Comparison of ENCODE assay signal across 15 cellular contexts in genomic region chr5:143685416-143685815, GRCh38.
DNase-seq lines count a peak whose midpoint lies in the region; ATAC-seq, FAIRE-seq and TF ChIP-seq lines count a peak whose summit lies in the region.
"Had no signal": no experiment of that assay in that cellular context is flagged by ENCODE, and none has a peak within 500 bp of the region (broad histone marks: within the 10 kb centered on the region; RNA-seq: fewer than 3 reads in every experiment).

No MANE protein-coding gene starts in this region.

- TF ChIP-seq CTCF in AG09309 (IDR thresholded peaks at IDR 0.05; ENCODE audit: control insufficient read depth, insufficient read depth, low read depth, low read length, missing control alignments), result peak; percentile 61
- TF ChIP-seq CTCF in HCT116 (IDR thresholded peaks at IDR 0.05 in 2 of 3, conservative IDR thresholded peaks at IDR 0.05 in 1 of 3; ENCODE audit: borderline replicate concordance in 1 of 3, insufficient read depth in 1 of 3, low read depth in 2 of 3, low read length in 2 of 3), result peak; percentile 20 to 40 (median 32); a peak in 4 of 6 replicates
- TF ChIP-seq CTCF in astrocyte of the spinal cord (IDR thresholded peaks at IDR 0.05; ENCODE audit: low read depth, low read length), result peak; percentile 61

- ATAC-seq in HCT116 (no peak), GM18909 (IDR thresholded peaks at IDR 0.05; ENCODE audit: poor library complexity, unreplicated experiment) (no peak)

- FAIRE-seq in islet of Langerhans (lab: Jason Lieb, UNC), result peak; percentile 9
- FAIRE-seq: urothelium cell line had no signal

- RAD21 ChIA-PET in HCT116 (lab: Charles Lee; ENCODE audit: low non-redundant PET in 1 of 2, low total read pairs in 2 of 2, uncharacterized antibody in 2 of 2, unreplicated experiment in 2 of 2), result no interaction called here

- no peaks in the 10 kb centered on the region for H3K9me3 ChIP-seq in HCT116 (ENCODE audit: control insufficient read depth in 1 of 2, insufficient read depth in 1 of 2, low read depth in 1 of 2, low read length in 2 of 2)

- intact Hi-C loops in HCT116 (cut with micrococcal nuclease), result loop anchor here (5.0 to 10.0 kb wide), 3 partner anchors 488 to 671 kb away; no protein-coding TSS in a partner anchor
- intact Hi-C loops in posterior cingulate gyrus (cut with DNase I), result no loop called here

- no peaks in the 10 kb centered on the region for H3K4me1 ChIP-seq in HCT116 (ENCODE audit: control insufficient read depth in 1 of 2, insufficient read depth in 2 of 2, low read length in 2 of 2)

- TF ChIP-seq POLR2A in HCT116 (IDR thresholded peaks at IDR 0.05; ENCODE audit: borderline replicate concordance, extremely low read depth, insufficient read depth, insufficient read length), result no peak

- DNase-seq in AG09309 (ENCODE audit: low read depth) (no peak), HCT116 (ENCODE audit: low read depth, low spot score) (no peak), astrocyte of the spinal cord (ENCODE audit: low read depth, low spot score) (peak; percentile 29), HuH-7.5 (ENCODE audit: low spot score) (no peak), GDM1 (lab: John Stamatoyannopoulos, UW) (no peak), posterior cingulate gyrus (no peak)
- DNase-seq: activated CD4-positive, alpha-beta memory T cell treated with anti-CD3 and anti-CD28 coated beads for 36 hours; activated naive CD4-positive, alpha-beta T cell treated with anti-CD3 and anti-CD28 coated beads, Interleukin-2, amount 10 ng/mL, durations not matched to agents 7 days and 5 days; CD4-positive, alpha-beta T cell; NCI-H1048; NCI-H69; T-helper 1 cell had no signal

- H3K9ac ChIP-seq in HCT116 (ENCODE audit: low read length), result no peak overlapping the region

- H2AFZ ChIP-seq in HCT116 (ENCODE audit: low read depth, low read length, poor library complexity, severe bottlenecking), result no peak overlapping the region

- H3K79me2 ChIP-seq in HCT116 (ENCODE audit: insufficient read depth, low read length), result no peaks in the 10 kb centered on the region

- H3K4me2 ChIP-seq in HCT116 (ENCODE audit: low read length), result no peak overlapping the region

- H3K9me2 ChIP-seq in HCT116 (ENCODE audit: insufficient read depth), result no peaks in the 10 kb centered on the region

- H3K36me3 ChIP-seq in HCT116 (ENCODE audit: control insufficient read depth in 1 of 2, insufficient read depth in 2 of 2, low read length in 2 of 2), result no peaks in the 10 kb centered on the region

- BruUV-seq in HCT116 (replicated peaks; lab: Mats Ljungman, UMichigan), result no TSS peak

- CTCF ChIA-PET in HCT116 (lab: Charles Lee), result no interaction called here

- TF ChIP-seq RAD21 in HCT116 (IDR thresholded peaks at IDR 0.05; ENCODE audit: low read depth), result peak; percentile 74

- H4K20me1 ChIP-seq in HCT116 (ENCODE audit: insufficient read depth), result no peaks in the 10 kb centered on the region

- no peak overlapping the region for H3K27ac ChIP-seq in HCT116 (ENCODE audit: low read depth, low read length)

- H3K4me3 ChIP-seq in AG09309 (ENCODE audit: control insufficient read depth, low read depth, low read length), result no peak overlapping the region
- H3K4me3 ChIP-seq in HCT116 (replicated peaks in 1 of 2; ENCODE audit: low read depth in 1 of 2, low read length in 2 of 2), result no peak overlapping the region
- no peak overlapping the region for H3K4me3 ChIP-seq in astrocyte of the spinal cord (ENCODE audit: low read depth, low read length)

- in situ Hi-C loops in astrocyte of the spinal cord (cut with HindIII; ENCODE audit: low sequenced_read_pairs), result no loop called here

- POLR2A ChIA-PET in HCT116 (lab: Charles Lee), result no interaction called here

- H3K27me3 ChIP-seq in HCT116 (ENCODE audit: insufficient read depth, low read length), result no peaks in the 10 kb centered on the region

TF ChIP-seq in HCT116, 20 proteins besides CTCF, POLR2A, EP300 and RAD21:
- no peak for TF ChIP-seq YY1 (IDR thresholded peaks at IDR 0.05; ENCODE audit: extremely low read depth, insufficient replicate concordance, low read depth, low read length)
- TF ChIP-seq ZNF274 (IDR thresholded peaks at IDR 0.05; ENCODE audit: low read depth, low read length), result no peak
- no peak for TF ChIP-seq FOSL1 (IDR thresholded peaks at IDR 0.05; ENCODE audit: low read depth)
TF ChIP-seq in HCT116: peak in this region for 0.
